ENCODE assay signal across 20 cellular contexts in the genomic region with DNA sequence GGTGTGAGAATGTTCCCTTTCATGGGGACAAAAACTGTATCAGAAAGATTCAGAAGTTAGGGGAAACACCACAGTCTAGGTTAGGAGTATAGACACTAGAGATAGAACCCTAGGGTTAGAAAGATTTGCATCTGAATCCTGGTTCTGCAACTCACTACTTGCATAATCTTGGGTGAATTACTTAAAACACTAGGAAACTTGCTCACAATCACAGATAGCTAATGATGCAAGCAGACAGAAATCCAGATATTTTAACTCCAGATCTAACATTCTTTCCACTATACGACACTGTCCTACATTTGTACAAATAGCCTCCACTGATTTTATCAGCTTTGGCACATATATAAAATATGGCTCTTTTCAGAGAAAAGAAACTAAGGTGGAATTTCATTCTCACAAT. TPM values are rescaled to one million over a fixed set of nuclear protein-coding genes. Genes with fewer than 3 reads are reported as not detected.
DNase-seq lines count a peak whose midpoint lies in the region; ATAC-seq and TF ChIP-seq lines count a peak whose summit lies in the region.
"Had no signal": no experiment of that assay in that cellular context is flagged by ENCODE, and none has a peak within 500 bp of the region (broad histone marks: within the 10 kb centered on the region; RNA-seq: fewer than 3 reads in every experiment).

No MANE protein-coding gene starts in this region.

- no CpG with 5 or more reads among the region's 1 CpG for WGBS in mesenchymal stem cell
- WGBS in tibial nerve, 2 donors: 96% methylated on average over 1 of the region's 1 CpG

- H3K9ac ChIP-seq in fibroblast of lung (ENCODE audit: insufficient read depth, low read length) (no peak overlapping the region), mesenchymal stem cell (ENCODE audit: low read length) (no peak overlapping the region)

- H3K4me1 ChIP-seq in fibroblast of lung (ENCODE audit: control insufficient read depth, extremely low read depth, insufficient read depth, low read length): peaks cover 2% of the 10 kb centered on the region
- no peaks in the 10 kb centered on the region for H3K4me1 ChIP-seq in mesenchymal stem cell (ENCODE audit: control insufficient read depth, insufficient read depth, low read depth, low read length)
- H3K4me1 ChIP-seq in tibial nerve: peaks cover 0 to 12% (median 0%) of the 10 kb centered on the region in 4 donors

- no peak overlapping the region for H3K27ac ChIP-seq in fibroblast of lung (ENCODE audit: insufficient read depth, low read length)
- H3K27ac ChIP-seq in mesenchymal stem cell (ENCODE audit: low read length, poor library complexity, severe bottlenecking): no peak overlapping the region
- H3K27ac ChIP-seq in substantia nigra (ENCODE audit: low read depth, low read length, poor library complexity, severe bottlenecking): no peak overlapping the region
- H3K27ac ChIP-seq in tibial nerve: no peak overlapping the region
- H3K27ac ChIP-seq: C4-2B, HL-60 had no signal

- ATAC-seq in effector memory CD8-positive, alpha-beta T cell (replicated peaks): no peak

- H3K79me2 ChIP-seq in fibroblast of lung (ENCODE audit: control insufficient read depth, insufficient read depth, low read length): no peaks in the 10 kb centered on the region

- no peak overlapping the region for H2AK5ac ChIP-seq in mesenchymal stem cell (ENCODE audit: low read length, severe bottlenecking)

- no peak overlapping the region for H3K14ac ChIP-seq in mesenchymal stem cell (ENCODE audit: low read length in 2 of 2)

- no peak overlapping the region for H2BK12ac ChIP-seq in mesenchymal stem cell (ENCODE audit: low read length in 2 of 2)

- no peaks in the 10 kb centered on the region for H3K36me3 ChIP-seq in fibroblast of lung (ENCODE audit: control insufficient read depth, insufficient read depth, low read length)
- no peaks in the 10 kb centered on the region for H3K36me3 ChIP-seq in mesenchymal stem cell (ENCODE audit: control insufficient read depth in 1 of 2, insufficient read depth in 2 of 2, low read depth in 1 of 2, low read length in 2 of 2)
- peaks cover 0 to 23% (median 0%) of the 10 kb centered on the region in 3 donors for H3K36me3 ChIP-seq in tibial nerve

- H3K4ac ChIP-seq in mesenchymal stem cell (ENCODE audit: low read depth in 1 of 2, low read length in 2 of 2): no peak overlapping the region

- no peak for TF ChIP-seq POLR2A in tibial nerve (IDR thresholded peaks at IDR 0.05)

- H4K91ac ChIP-seq in mesenchymal stem cell (ENCODE audit: low read length): no peak overlapping the region

- no peak overlapping the region for H4K8ac ChIP-seq in mesenchymal stem cell (ENCODE audit: low read length)

- peaks cover 1% of the 10 kb centered on the region for H3K79me1 ChIP-seq in mesenchymal stem cell (replicated peaks; ENCODE audit: low read length, poor library complexity, severe bottlenecking)

- TF ChIP-seq CTCF in fibroblast of lung (conservative IDR thresholded peaks at IDR 0.05 in 1 of 2, IDR thresholded peaks at IDR 0.05 in 1 of 2; ENCODE audit: low read depth in 1 of 2, low read length in 2 of 2) (no peak), tibial nerve (IDR thresholded peaks at IDR 0.05) (no peak)

- no peak for TF ChIP-seq EP300 in tibial nerve (IDR thresholded peaks at IDR 0.05)

- H3K18ac ChIP-seq in mesenchymal stem cell (ENCODE audit: low read depth in 1 of 2, low read length in 2 of 2): no peak overlapping the region

- peaks cover 8 to 23% of the 10 kb centered on the region in 2 donors for H3K4me1 Mint-ChIP-seq in effector memory CD8-positive, alpha-beta T cell (ENCODE audit: low read depth in 2 of 2)

- H3K4me3 Mint-ChIP-seq in effector memory CD8-positive, alpha-beta T cell: no peak overlapping the region
- H3K4me3 Mint-ChIP-seq: H9 had no signal

- no peak overlapping the region for H3K4me2 ChIP-seq in fibroblast of lung (ENCODE audit: extremely low read depth, insufficient read depth, low read length)
- H3K4me2 ChIP-seq in mesenchymal stem cell (ENCODE audit: low read length, poor library complexity, severe bottlenecking): no peak overlapping the region

- no peak overlapping the region for H2BK120ac ChIP-seq in mesenchymal stem cell (ENCODE audit: low read depth, low read length)

- H3K4me3 ChIP-seq in fibroblast of lung (replicated peaks in 1 of 4; ENCODE audit: control extremely low read depth in 1 of 4, insufficient read depth in 1 of 4, low read depth in 3 of 4, low read length in 4 of 4) (no peak overlapping the region), mesenchymal stem cell (ENCODE audit: insufficient read depth in 1 of 2, low read depth in 1 of 2, low read length in 2 of 2) (no peak overlapping the region), tibial nerve (no peak overlapping the region)

- H3K27me3 ChIP-seq in fibroblast of lung (ENCODE audit: control insufficient read depth, insufficient read depth, low read length) (no peaks in the 10 kb centered on the region), mesenchymal stem cell (ENCODE audit: control insufficient read depth in 1 of 2, insufficient read depth in 1 of 2, low read length in 2 of 2) (no peaks in the 10 kb centered on the region), tibial nerve (no peaks in the 10 kb centered on the region)

- H3K27ac Mint-ChIP-seq in effector memory CD8-positive, alpha-beta T cell: no peak overlapping the region

- H3K27me3 Mint-ChIP-seq in effector memory CD8-positive, alpha-beta T cell: no peaks in the 10 kb centered on the region

- H2BK5ac ChIP-seq in mesenchymal stem cell (ENCODE audit: low read depth, low read length, poor library complexity, severe bottlenecking): no peak overlapping the region

- no peaks in the 10 kb centered on the region for H3K9me3 Mint-ChIP-seq in effector memory CD8-positive, alpha-beta T cell
- H3K9me3 Mint-ChIP-seq: H9 had no signal

- H2AFZ ChIP-seq in fibroblast of lung (ENCODE audit: low read length): no peak overlapping the region
- no peak overlapping the region for H2AFZ ChIP-seq in mesenchymal stem cell (ENCODE audit: low read depth, low read length)

- H3K36me3 Mint-ChIP-seq in effector memory CD8-positive, alpha-beta T cell (ENCODE audit: insufficient read depth): peaks cover 30% of the 10 kb centered on the region

- peak; percentile 24 for DNase-seq in GM03348 (ENCODE audit: low spot score)
- peak; percentile 93 for DNase-seq in amniotic epithelial cell (ENCODE audit: low read depth)
- DNase-seq in fibroblast of lung (ENCODE audit: low read depth in 2 of 2): peak; percentile 21 to 71
- DNase-seq in mesenchymal stem cell: peak; percentile 82
- DNase-seq in substantia nigra (lab: John Stamatoyannopoulos, UW): no peak
- DNase-seq in tibial nerve (ENCODE audit: low spot score in 2 of 2): no peak
- no peak for DNase-seq in effector memory CD8-positive, alpha-beta T cell
- no peak for DNase-seq in cardiac septum (ENCODE audit: low spot score)
- DNase-seq: DND-41; GDM1; H9; NCI-H1417; NCI-H187 treated with DMSO at 0.1 percent for 48 hours; NCI-H446; NCI-H69; NK-92 treated with Interleukin-12 subunit alpha and Interleukin-12 subunit beta, amount 100 ng/mL, for 24 hours; SIG-M5 had no signal

- intact Hi-C loops in cardiac septum (cut with DNase I): no loop called here

- H2BK15ac ChIP-seq in mesenchymal stem cell (ENCODE audit: low read depth, poor library complexity, severe bottlenecking): no peak overlapping the region

- H4K20me1 ChIP-seq in fibroblast of lung (ENCODE audit: control insufficient read depth, extremely low read depth, insufficient read depth, low read length): no peaks in the 10 kb centered on the region

- H3K23ac ChIP-seq in mesenchymal stem cell (ENCODE audit: low read length in 2 of 2): no peak overlapping the region

- H3K9me3 ChIP-seq in fibroblast of lung (ENCODE audit: control insufficient read depth, insufficient read depth, low read depth, low read length): no peaks in the 10 kb centered on the region
- H3K9me3 ChIP-seq in mesenchymal stem cell (ENCODE audit: control insufficient read depth, low read length): no peaks in the 10 kb centered on the region
- H3K9me3 ChIP-seq in tibial nerve: no peaks in the 10 kb centered on the region

RNA-seq across cellular contexts. Expression of a gene that starts 30.8 kb away (rescaled TPM):
- under 0.01 TPM in 1 of 2 replicates, not detected in the other for total RNA-seq in fibroblast of lung
- polyA plus RNA-seq in fibroblast of lung: 0.05 and 0.11 TPM in 2 replicates
- 0.22 and 0.46 TPM in 2 replicates for polyA plus RNA-seq in fibroblast of lung (2012)
- polyA minus RNA-seq in fibroblast of lung (ENCODE audit: low replicate concordance): 0.12 and 0.22 TPM in 2 replicates
- polyA plus RNA-seq in mesenchymal stem cell (2013, experiment 1 of 2): 0.29 TPM
- 0.29 TPM for polyA plus RNA-seq in mesenchymal stem cell (2013, experiment 2 of 2)
- total RNA-seq in tibial nerve: 1 to 10 TPM in 1 of 4 donors, under 1 TPM in 3; 0.59 to 3.9 (median 0.75) TPM
- 0.30 TPM for total RNA-seq in cardiac septum
- total RNA-seq: OCI-LY7 had no signal

Comparison
In these comparisons a context has a peak if more than half of its experiments do, and no peak if none do; other contexts are left out.
1. DNase-seq: peak in GM03348 (single experiment), amniotic epithelial cell (single experiment), fibroblast of lung (2 of 2) and mesenchymal stem cell (single experiment); none in substantia nigra (0 of 49), tibial nerve (0 of 2), effector memory CD8-positive, alpha-beta T cell (0 of 3) and cardiac septum (single experiment).